In genomic region chr1:93779540-93780121, GRCh38 we compare ENCODE assay signal across 9 cellular contexts.
A peak's percentile ranks its signal among the peaks of the same experiment; 100 is the strongest.
DNase-seq lines count a peak whose midpoint lies in the region; ATAC-seq, FAIRE-seq and TF ChIP-seq lines count a peak whose summit lies in the region.
"Had no signal": no experiment of that assay in that cellular context is flagged by ENCODE, and none has a peak within 500 bp of the region (broad histone marks: within the 10 kb centered on the region; RNA-seq: fewer than 3 reads in every experiment).

No MANE protein-coding gene starts in this region.

- ATAC-seq in psoas muscle: peak; percentile 21 to 90 (median 62)
- ATAC-seq in body of pancreas: no peak
- ATAC-seq in HG03439 (IDR thresholded peaks at IDR 0.05; ENCODE audit: unreplicated experiment): no peak
- no peak for ATAC-seq in GM19455 (IDR thresholded peaks at IDR 0.05; ENCODE audit: unreplicated experiment)
- ATAC-seq: left ventricle myocardium superior had no signal

- TF ChIP-seq CTCF in choroid plexus epithelial cell (conservative IDR thresholded peaks at IDR 0.05; ENCODE audit: low read depth, low read length) (no peak), psoas muscle (IDR thresholded peaks at IDR 0.05) (no peak), body of pancreas (IDR thresholded peaks at IDR 0.05) (no peak)

- H3K4me1 ChIP-seq in psoas muscle (peaks cover 5% of the 10 kb centered on the region), body of pancreas (no peaks in the 10 kb centered on the region)

- no peaks in the 10 kb centered on the region for H3K9me3 ChIP-seq in psoas muscle
- no peaks in the 10 kb centered on the region for H3K9me3 ChIP-seq in body of pancreas

- H3K36me3 ChIP-seq in psoas muscle (ENCODE audit: insufficient read depth in 1 of 2, low read depth in 1 of 2): no peaks in the 10 kb centered on the region
- H3K36me3 ChIP-seq in body of pancreas (replicated peaks in 1 of 2; ENCODE audit: insufficient read depth in 1 of 2, low read depth in 2 of 2): no peaks in the 10 kb centered on the region

- TF ChIP-seq POLR2A in H54 (IDR thresholded peaks at IDR 0.05; ENCODE audit: low read depth, low read length): no peak
- TF ChIP-seq POLR2A in body of pancreas (IDR thresholded peaks at IDR 0.05): no peak

- WGBS in psoas muscle, 3 donors: 64 to 77% (median 75%) methylated on average over 4 of the region's 4 CpGs
- 89 to 91% methylated on average over 4 of the region's 4 CpGs for WGBS in body of pancreas, 2 donors

- DNase-seq in H54 (ENCODE audit: insufficient read length, low spot score) (peak; percentile 67), NCI-H510A treated with DMSO at 0.1 percent for 48 hours (lab: John Stamatoyannopoulos, UW) (peak; percentile 79), choroid plexus epithelial cell (ENCODE audit: low read depth) (peak; percentile 91), psoas muscle (no peak), body of pancreas (no peak)
- DNase-seq: left ventricle myocardium superior, NCI-H446 treated with DMSO at 0.1 percent for 48 hours had no signal

- intact Hi-C loops in psoas muscle (cut with DNase I) (no loop called here), body of pancreas (cut with DNase I) (no loop called here)

- H3K27me3 ChIP-seq in psoas muscle (ENCODE audit: insufficient read depth in 3 of 3, low read length in 2 of 3) (no peaks in the 10 kb centered on the region), body of pancreas (no peaks in the 10 kb centered on the region)

- H3K27ac ChIP-seq in psoas muscle (no peak overlapping the region), body of pancreas (no peak overlapping the region)

- peak; percentile 99 for FAIRE-seq in H54 (lab: Jason Lieb, UNC)

- no peak overlapping the region for H3K4me3 ChIP-seq in choroid plexus epithelial cell (ENCODE audit: low read depth, low read length)
- H3K4me3 ChIP-seq in psoas muscle: no peak overlapping the region
- H3K4me3 ChIP-seq in body of pancreas: no peak overlapping the region

Comparison
In these comparisons a context has a peak if more than half of its experiments do, and no peak if none do; other contexts are left out.
1. DNase-seq: peak in H54 (single experiment), NCI-H510A treated with DMSO at 0.1 percent for 48 hours (single experiment) and choroid plexus epithelial cell (single experiment); none in psoas muscle (0 of 2) and body of pancreas (0 of 4).
2. ATAC-seq: peak in psoas muscle (4 of 4); none in body of pancreas (single experiment), HG03439 (single experiment) and GM19455 (single experiment).